Comparison of ENCODE assay signal across 15 cellular contexts in genomic region chr1:24866211-24867063, GRCh38.
DNase-seq lines count a peak whose midpoint lies in the region; ATAC-seq and TF ChIP-seq lines count a peak whose summit lies in the region.
"Had no signal": no experiment of that assay in that cellular context is flagged by ENCODE, and none has a peak within 500 bp of the region (broad histone marks: within the 10 kb centered on the region; RNA-seq: fewer than 3 reads in every experiment).

No MANE protein-coding gene starts in this region.

- intact Hi-C loops in activated T-helper 2 cell treated with anti-CD3 and anti-CD28 coated beads, Interferon-gamma antibody, Interleukin-2, Interleukin-4, amounts not matched to agents 10 μg/mL and 5 μg/mL and 100 μg/mL, durations not matched to agents 14 hours and 24 hours and 36 hours (cut with micrococcal nuclease) = no loop called here

- in situ Hi-C loops in GM13976 (cut with MboI; ENCODE audit: low sequenced_read_pairs, unreplicated experiment) = no loop called here

- peaks cover 8% of the 10 kb centered on the region for H3K27me3 Mint-ChIP-seq in activated T-helper 2 cell treated with anti-CD3 and anti-CD28 coated beads, Interferon-gamma antibody, Interleukin-2, Interleukin-4, amounts not matched to agents 10 μg/mL and 5 μg/mL and 100 μg/mL, durations not matched to agents 14 hours and 24 hours and 36 hours (ENCODE audit: low read depth)
- H3K27me3 Mint-ChIP-seq in memory B cell = peaks cover 22% of the 10 kb centered on the region
- H3K27me3 Mint-ChIP-seq in naive thymus-derived CD8-positive, alpha-beta T cell = no peaks in the 10 kb centered on the region

- no peaks in the 10 kb centered on the region for H3K36me3 Mint-ChIP-seq in activated T-helper 2 cell treated with anti-CD3 and anti-CD28 coated beads, Interferon-gamma antibody, Interleukin-2, Interleukin-4, amounts not matched to agents 10 μg/mL and 5 μg/mL and 100 μg/mL, durations not matched to agents 14 hours and 24 hours and 36 hours (ENCODE audit: low read depth)
- no peaks in the 10 kb centered on the region for H3K36me3 Mint-ChIP-seq in memory B cell
- no peaks in the 10 kb centered on the region for H3K36me3 Mint-ChIP-seq in naive thymus-derived CD8-positive, alpha-beta T cell

- DNase-seq in AG20443 (ENCODE audit: low spot score) (peak; percentile 40), GM13976 (ENCODE audit: low spot score) (peak; percentile 19), memory B cell (ENCODE audit: low spot score in 2 of 2) (no peak), amniotic stem cell (lab: John Stamatoyannopoulos, UW) (no peak), NCI-H1694 (lab: John Stamatoyannopoulos, UW) (no peak)
- DNase-seq in activated T-helper 2 cell treated with anti-CD3 and anti-CD28 coated beads, Interferon-gamma antibody, Interleukin-2, Interleukin-4, amounts not matched to agents 10 μg/mL and 5 μg/mL and 100 μg/mL, durations not matched to agents 14 hours and 24 hours and 36 hours (ENCODE audit: low spot score) = peak; percentile 3
- DNase-seq in naive thymus-derived CD8-positive, alpha-beta T cell = no peak
- DNase-seq: cortex of kidney, NCI-H2029, NCI-H446, T-helper 1 cell, testis, WERI-Rb-1 had no signal

- no peaks in the 10 kb centered on the region for H3K9me3 Mint-ChIP-seq in activated T-helper 2 cell treated with anti-CD3 and anti-CD28 coated beads, Interferon-gamma antibody, Interleukin-2, Interleukin-4, amounts not matched to agents 10 μg/mL and 5 μg/mL and 100 μg/mL, durations not matched to agents 14 hours and 24 hours and 36 hours
- no peaks in the 10 kb centered on the region for H3K9me3 Mint-ChIP-seq in memory B cell
- H3K9me3 Mint-ChIP-seq in naive thymus-derived CD8-positive, alpha-beta T cell = no peaks in the 10 kb centered on the region

- POLR2A ChIA-PET in naive thymus-derived CD8-positive, alpha-beta T cell (lab: Charles Lee) = interaction anchor here (1.5 kb wide), 1 partner anchor 64 kb away, joined by 4 read pairs; the partner anchor contains the start of gene RUNX3

- peaks cover 3% of the 10 kb centered on the region for H3K4me1 Mint-ChIP-seq in activated T-helper 2 cell treated with anti-CD3 and anti-CD28 coated beads, Interferon-gamma antibody, Interleukin-2, Interleukin-4, amounts not matched to agents 10 μg/mL and 5 μg/mL and 100 μg/mL, durations not matched to agents 14 hours and 24 hours and 36 hours (ENCODE audit: low read depth)
- peaks cover 18% of the 10 kb centered on the region for H3K4me1 Mint-ChIP-seq in memory B cell
- peaks cover 10 to 41% (median 14%) of the 10 kb centered on the region in 4 donors for H3K4me1 Mint-ChIP-seq in naive thymus-derived CD8-positive, alpha-beta T cell

- no peak for TF ChIP-seq CTCF in GM13976 (IDR thresholded peaks at IDR 0.05; ENCODE audit: borderline replicate concordance, control extremely low read depth, extremely low read depth, insufficient read depth, missing control alignments)

- no peak overlapping the region for H3K4me3 Mint-ChIP-seq in activated T-helper 2 cell treated with anti-CD3 and anti-CD28 coated beads, Interferon-gamma antibody, Interleukin-2, Interleukin-4, amounts not matched to agents 10 μg/mL and 5 μg/mL and 100 μg/mL, durations not matched to agents 14 hours and 24 hours and 36 hours (ENCODE audit: low read depth)
- H3K4me3 Mint-ChIP-seq in memory B cell = peak overlapping the region; percentile 80
- H3K4me3 Mint-ChIP-seq in naive thymus-derived CD8-positive, alpha-beta T cell = no peak overlapping the region

- no peak overlapping the region for H3K27ac Mint-ChIP-seq in activated T-helper 2 cell treated with anti-CD3 and anti-CD28 coated beads, Interferon-gamma antibody, Interleukin-2, Interleukin-4, amounts not matched to agents 10 μg/mL and 5 μg/mL and 100 μg/mL, durations not matched to agents 14 hours and 24 hours and 36 hours
- H3K27ac Mint-ChIP-seq in memory B cell = no peak overlapping the region
- no peak overlapping the region for H3K27ac Mint-ChIP-seq in naive thymus-derived CD8-positive, alpha-beta T cell

- peak; percentile 57 for ATAC-seq in memory B cell (ENCODE audit: low read depth)
- no peak for ATAC-seq in naive thymus-derived CD8-positive, alpha-beta T cell
- ATAC-seq: gastroesophageal sphincter, HCT116 had no signal

Comparison
In these comparisons a context has a peak if more than half of its experiments do, and no peak if none do; other contexts are left out.
1. DNase-seq: peak in AG20443 (single experiment), GM13976 (single experiment) and activated T-helper 2 cell treated with anti-CD3 and anti-CD28 coated beads, Interferon-gamma antibody, Interleukin-2, Interleukin-4, amounts not matched to agents 10 μg/mL and 5 μg/mL and 100 μg/mL, durations not matched to agents 14 hours and 24 hours and 36 hours (single experiment); none in memory B cell (0 of 2), amniotic stem cell (single experiment), NCI-H1694 (single experiment) and naive thymus-derived CD8-positive, alpha-beta T cell (0 of 10).